10 cellular contexts compared by ENCODE assay signal in the genomic region with DNA sequence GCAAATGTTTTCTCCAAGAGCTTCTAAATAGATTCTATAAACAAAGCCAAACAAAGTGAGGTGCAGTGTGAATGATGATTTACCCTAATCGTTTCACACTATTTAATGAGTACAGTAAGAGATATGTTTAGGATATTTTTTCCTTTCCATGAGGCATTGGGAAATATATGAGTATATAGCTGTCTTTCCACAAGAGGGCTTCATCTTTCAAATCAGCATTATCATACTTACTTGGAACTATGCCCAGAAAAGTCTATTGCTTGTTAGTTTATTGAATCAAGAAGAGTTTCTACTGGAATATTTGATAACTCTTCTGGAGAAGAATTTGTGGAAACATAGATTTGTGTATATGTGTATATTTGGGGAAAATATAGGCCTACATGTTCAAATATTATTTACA.
DNase-seq lines count a peak whose midpoint lies in the region; ATAC-seq, FAIRE-seq and TF ChIP-seq lines count a peak whose summit lies in the region.
"Had no signal": no experiment of that assay in that cellular context is flagged by ENCODE, and none has a peak within 500 bp of the region (broad histone marks: within the 10 kb centered on the region; RNA-seq: fewer than 3 reads in every experiment).

No MANE protein-coding gene starts in this region.

- H3K27ac ChIP-seq in IMR-90 (ENCODE audit: insufficient read depth, low read length): no peak overlapping the region
- H3K27ac ChIP-seq in endothelial cell of umbilical vein (ENCODE audit: insufficient read depth, low read depth, low read length): no peak overlapping the region
- H3K27ac ChIP-seq in PC-9: no peak overlapping the region

- TF ChIP-seq POLR2A in IMR-90 (IDR thresholded peaks at IDR 0.05; ENCODE audit: low read depth, low read length) (no peak), endothelial cell of umbilical vein (IDR thresholded peaks at IDR 0.05; ENCODE audit: low read depth, low read length) (no peak)

- H3K79me1 ChIP-seq in IMR-90 (ENCODE audit: low read depth in 1 of 2, low read length in 2 of 2): no peaks in the 10 kb centered on the region

- no TSS peak for BruUV-seq in IMR-90 (replicated peaks; lab: Mats Ljungman, UMichigan)
- BruUV-seq in endothelial cell of umbilical vein (replicated peaks; lab: Mats Ljungman, UMichigan): no TSS peak
- BruUV-seq in PC-9 (replicated peaks; lab: Mats Ljungman, UMichigan): no TSS peak

- H3K18ac ChIP-seq in IMR-90 (ENCODE audit: low read depth, low read length): no peak overlapping the region

- H2BK15ac ChIP-seq in IMR-90 (ENCODE audit: low read depth, low read length): no peak overlapping the region

- no peak overlapping the region for H4K8ac ChIP-seq in IMR-90 (ENCODE audit: low read depth in 2 of 2, low read length in 2 of 2)

- intact Hi-C loops in IMR-90 (cut with micrococcal nuclease) (loop anchor here (10.0 kb wide), 1 partner anchor 280 kb away; a partner anchor contains a TSS), endothelial cell of umbilical vein (cut with micrococcal nuclease) (loop anchor here (2.0 to 10.0 kb wide), 3 partner anchors 372 to 1690 kb away; a partner anchor contains a TSS), PC-9 (cut with micrococcal nuclease; ENCODE audit: unreplicated experiment) (no loop called here)

- H2BK5ac ChIP-seq in IMR-90 (ENCODE audit: low read depth, low read length, poor library complexity, severe bottlenecking): no peak overlapping the region

- no peak overlapping the region for H2AK5ac ChIP-seq in IMR-90 (ENCODE audit: low read depth, low read length)

- H3K14ac ChIP-seq in IMR-90 (replicated peaks; ENCODE audit: low read depth, low read length): no peak overlapping the region

- WGBS in IMR-90 (ENCODE audit: extremely low coverage in 2 of 2, insufficient read length in 1 of 2), 2 experiments: no CpG with 5 or more reads among the region's 1 CpG

- TF ChIP-seq CTCF in AG04449 (IDR thresholded peaks at IDR 0.05; ENCODE audit: insufficient read depth, low read length, missing control alignments) (peak; percentile 2), IMR-90 (conservative IDR thresholded peaks at IDR 0.05; ENCODE audit: low read depth, low read length) (0 out of 2 replicates have a peak, but pooled peaks have one; percentile 26), endothelial cell of umbilical vein (IDR thresholded peaks at IDR 0.05; ENCODE audit: extremely low read depth in 1 of 2, insufficient read depth in 1 of 2, low read depth in 1 of 2, low read length in 2 of 2) (no peak), PC-9 (conservative IDR thresholded peaks at IDR 0.05) (no peak)

- no peak overlapping the region for H3K4ac ChIP-seq in IMR-90 (ENCODE audit: low read depth, low read length)

- in situ Hi-C loops in IMR-90 (cut with MboI; ENCODE audit: low sequenced_read_pairs): no loop called here

- H3K23ac ChIP-seq in IMR-90 (ENCODE audit: low read depth, low read length): no peak overlapping the region

- H3F3A ChIP-seq in PC-9 (ENCODE audit: insufficient read depth, low read depth): no peaks in the 10 kb centered on the region

- H3K9me3 ChIP-seq in IMR-90 (ENCODE audit: control insufficient read depth, insufficient read depth, low read length): no peaks in the 10 kb centered on the region
- no peaks in the 10 kb centered on the region for H3K9me3 ChIP-seq in endothelial cell of umbilical vein (replicated peaks; ENCODE audit: control insufficient read depth, insufficient read depth, low read length)
- H3K9me3 ChIP-seq in PC-9 (ENCODE audit: insufficient read depth, low read depth): no peaks in the 10 kb centered on the region

- H3K4me2 ChIP-seq in IMR-90 (ENCODE audit: low read depth, low read length) (no peak overlapping the region), endothelial cell of umbilical vein (ENCODE audit: insufficient read depth, low read length) (no peak overlapping the region), PC-9 (no peak overlapping the region)

- dilution Hi-C loops in IMR-90 (cut with HindIII; ENCODE audit: low sequenced_read_pairs, unreplicated experiment): no loop called here
- dilution Hi-C loops in endothelial cell of umbilical vein (cut with MboI; ENCODE audit: extremely low pct_ligation_motif_present, low sequenced_read_pairs): no loop called here

- no peaks in the 10 kb centered on the region for H4K20me1 ChIP-seq in IMR-90 (ENCODE audit: insufficient read depth, low read length)
- H4K20me1 ChIP-seq in endothelial cell of umbilical vein (replicated peaks; ENCODE audit: control insufficient read depth, extremely low read depth, insufficient read depth, low read length): no peaks in the 10 kb centered on the region
- H4K20me1 ChIP-seq in PC-9 (ENCODE audit: insufficient read depth): no peaks in the 10 kb centered on the region

- H2BK20ac ChIP-seq in IMR-90 (ENCODE audit: low read depth, low read length): no peak overlapping the region

- H3K4me3 ChIP-seq in AG04449 (ENCODE audit: low read depth, low read length): no peak overlapping the region
- no peak overlapping the region for H3K4me3 ChIP-seq in IMR-90 (ENCODE audit: insufficient read depth, low read depth, low read length)
- H3K4me3 ChIP-seq in endothelial cell of umbilical vein (replicated peaks in 1 of 3; ENCODE audit: insufficient read depth in 1 of 3, low read depth in 1 of 3, low read length in 3 of 3): no peak overlapping the region
- no peak overlapping the region for H3K4me3 ChIP-seq in PC-9

- H3K9me1 ChIP-seq in IMR-90 (ENCODE audit: insufficient read depth, low read length): no peaks in the 10 kb centered on the region
- H3K9me1 ChIP-seq in endothelial cell of umbilical vein (replicated peaks; ENCODE audit: control insufficient read depth, extremely low read depth, insufficient read depth, low read length): no peaks in the 10 kb centered on the region

- H3K79me2 ChIP-seq in endothelial cell of umbilical vein (ENCODE audit: control insufficient read depth, insufficient read depth, low read length) (no peaks in the 10 kb centered on the region), PC-9 (ENCODE audit: low read depth) (no peaks in the 10 kb centered on the region)

- H2AFZ ChIP-seq in IMR-90 (replicated peaks; ENCODE audit: low read length, poor library complexity) (no peak overlapping the region), endothelial cell of umbilical vein (ENCODE audit: low read depth, low read length) (no peak overlapping the region), PC-9 (no peak overlapping the region)

- CTCF ChIA-PET in AG04449 (lab: Yijun Ruan, JAX): no interaction called here
- CTCF ChIA-PET in IMR-90 (lab: Yijun Ruan, JAX): interaction anchor here (0.7 kb wide), 2 partner anchors 1115 to 1200 kb away, joined by 3 read pairs; no protein-coding TSS in a partner anchor
- CTCF ChIA-PET in endothelial cell of umbilical vein (lab: Charles Lee): interaction anchor here (1.0 to 1.3 kb wide), 4 partner anchors 26 to 1558 kb away, joined by 3 to 5 read pairs (median 4); no protein-coding TSS in a partner anchor
- CTCF ChIA-PET in PC-9 (lab: Charles Lee): no interaction called here

- no peak overlapping the region for H4K5ac ChIP-seq in IMR-90 (ENCODE audit: low read depth, low read length)

- no peak overlapping the region for H2AK9ac ChIP-seq in IMR-90 (replicated peaks; ENCODE audit: low read depth, low read length, poor library complexity)

- ATAC-seq in IMR-90 (ENCODE audit: low read depth) (peak; percentile 66), GM21447 (IDR thresholded peaks at IDR 0.05; ENCODE audit: unreplicated experiment) (no peak)

- H2BK120ac ChIP-seq in IMR-90 (ENCODE audit: low read depth, low read length): no peak overlapping the region

- POLR2A ChIA-PET in AG04449 (lab: Yijun Ruan, JAX): no interaction called here
- POLR2A ChIA-PET in IMR-90 (lab: Charles Lee; ENCODE audit: unreplicated experiment): no interaction called here
- POLR2A ChIA-PET in endothelial cell of umbilical vein (lab: Charles Lee): no interaction called here
- POLR2A ChIA-PET in PC-9 (lab: Charles Lee; ENCODE audit: unreplicated experiment): no interaction called here

- H3K27me3 ChIP-seq in IMR-90 (ENCODE audit: control insufficient read depth, insufficient read depth, low read length) (no peaks in the 10 kb centered on the region), endothelial cell of umbilical vein (ENCODE audit: control insufficient read depth in 2 of 2, insufficient read depth in 2 of 2, low read length in 2 of 2) (no peaks in the 10 kb centered on the region), PC-9 (ENCODE audit: insufficient read depth, low read depth) (no peaks in the 10 kb centered on the region)

- DNase-seq in AG04449 (ENCODE audit: low read depth, low spot score) (no peak), IMR-90 (peak; percentile 85), NCI-H774 (lab: John Stamatoyannopoulos, UW) (peak; percentile 52), endothelial cell of umbilical vein (ENCODE audit: low read depth, low spot score) (peak; percentile 61), hepatic stellate cell (ENCODE audit: low spot score) (no peak), PC-9 (no peak)
- DNase-seq in activated CD4-positive, CD25-positive, alpha-beta regulatory T cell (lab: John Stamatoyannopoulos, UW): no peak
- DNase-seq: trophoblast cell had no signal

- H4K91ac ChIP-seq in IMR-90 (ENCODE audit: insufficient read depth, low read depth, low read length): no peak overlapping the region

- H3K9me2 ChIP-seq in PC-9 (ENCODE audit: insufficient read depth): no peaks in the 10 kb centered on the region

- TF ChIP-seq RAD21 in IMR-90 (IDR thresholded peaks at IDR 0.05; ENCODE audit: low read length): peak; percentile 25; the same call in 1 of the 2 replicates

- no peak for FAIRE-seq in endothelial cell of umbilical vein (lab: Jason Lieb, UNC)
- FAIRE-seq: endometrium had no signal

- H3K56ac ChIP-seq in IMR-90 (ENCODE audit: extremely low read depth, insufficient read depth, low read length): no peak overlapping the region

- no peak overlapping the region for H3K9ac ChIP-seq in IMR-90 (ENCODE audit: low read depth, low read length)
- no peak overlapping the region for H3K9ac ChIP-seq in endothelial cell of umbilical vein (replicated peaks; ENCODE audit: extremely low read depth, insufficient read depth, low read length)

- H3K4me1 ChIP-seq in IMR-90 (ENCODE audit: control insufficient read depth, insufficient read depth, low read length) (no peaks in the 10 kb centered on the region), endothelial cell of umbilical vein (ENCODE audit: control insufficient read depth, extremely low read depth, insufficient read depth, low read length) (no peaks in the 10 kb centered on the region), PC-9 (replicated peaks; ENCODE audit: insufficient read depth) (no peaks in the 10 kb centered on the region)

- H3K36me3 ChIP-seq in IMR-90 (ENCODE audit: control insufficient read depth, insufficient read depth, low read length) (no peaks in the 10 kb centered on the region), endothelial cell of umbilical vein (ENCODE audit: control insufficient read depth in 2 of 2, extremely low read depth in 1 of 2, insufficient read depth in 2 of 2, low read length in 2 of 2) (no peaks in the 10 kb centered on the region), PC-9 (ENCODE audit: low read depth) (no peaks in the 10 kb centered on the region)

TF ChIP-seq in IMR-90, 13 proteins besides CTCF, POLR2A, EP300 and RAD21 (continues in another document):
- TF ChIP-seq CEBPB (IDR thresholded peaks at IDR 0.05; ENCODE audit: low read depth, low read length): peak; percentile 27; the same call in 1 of the 2 replicates

TF ChIP-seq in endothelial cell of umbilical vein, 7 proteins besides CTCF, POLR2A, EP300 and RAD21:
- no peak for TF ChIP-seq MYC (IDR thresholded peaks at IDR 0.05; ENCODE audit: low read depth, low read length)

Comparison
In these comparisons a context has a peak if more than half of its experiments do, and no peak if none do; other contexts are left out.
1. DNase-seq: peak in IMR-90 (single experiment), NCI-H774 (single experiment) and endothelial cell of umbilical vein (single experiment); none in AG04449 (single experiment), hepatic stellate cell (single experiment), PC-9 (0 of 2) and activated CD4-positive, CD25-positive, alpha-beta regulatory T cell (0 of 4).
2. CTCF ChIP-seq: peak in AG04449 (single experiment) and IMR-90 (single experiment); none in endothelial cell of umbilical vein (0 of 2) and PC-9 (single experiment).
3. CTCF ChIA-PET loops: an anchor here in IMR-90 (0.7 kb wide) and endothelial cell of umbilical vein (1.0 to 1.3 kb wide); none called in AG04449 and PC-9.